In the genomic region with DNA sequence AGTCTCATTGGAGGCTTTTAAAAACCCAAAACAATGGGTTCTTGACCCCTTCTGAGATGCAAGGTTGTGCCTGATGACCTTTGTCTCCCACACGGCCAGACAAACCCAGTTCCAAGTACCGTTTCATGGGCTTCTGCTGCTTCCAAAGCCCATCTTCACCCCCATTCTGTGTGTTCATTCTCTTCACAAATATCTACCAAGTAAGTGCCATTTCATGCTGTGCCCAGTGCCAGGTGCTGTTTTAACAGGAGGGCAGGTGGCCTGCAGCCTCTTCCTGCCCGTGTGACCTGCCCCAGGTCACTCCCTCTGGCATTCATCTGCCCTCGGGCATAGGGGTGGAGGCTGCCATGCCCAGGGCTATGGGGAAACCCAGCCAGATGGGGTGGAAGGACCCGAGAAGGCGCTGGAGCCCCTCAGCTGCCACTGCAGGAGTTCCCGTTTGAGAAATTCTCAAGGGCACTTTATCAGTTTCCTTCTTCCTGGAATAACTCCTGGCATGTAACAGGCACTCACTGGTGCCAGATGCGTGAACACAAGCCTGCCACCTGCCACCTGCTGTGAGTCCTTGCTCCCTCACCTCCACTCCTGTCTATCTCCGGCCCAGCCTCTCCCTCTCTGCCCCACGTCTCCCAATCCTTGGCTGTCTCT, we compare ENCODE assay signal across 8 cellular contexts. TPM values are rescaled to one million over a fixed set of nuclear protein-coding genes. Genes with fewer than 3 reads are reported as not detected.
DNase-seq lines count a peak whose midpoint lies in the region; ATAC-seq and TF ChIP-seq lines count a peak whose summit lies in the region.

No MANE protein-coding gene starts in this region.

- H3K27ac ChIP-seq in VCaP (peak overlapping the region; percentile 72), smooth muscle cell (ENCODE audit: low read depth) (peak overlapping the region; percentile 28)

- no peak for TF ChIP-seq CTCF in VCaP (conservative IDR thresholded peaks at IDR 0.05)
- no peak for TF ChIP-seq CTCF in smooth muscle cell (IDR thresholded peaks at IDR 0.05; ENCODE audit: borderline replicate concordance, insufficient read depth, poor library complexity, severe bottlenecking)

- H3K27me3 ChIP-seq in smooth muscle cell (ENCODE audit: low read depth), result no peaks in the 10 kb centered on the region

- no peaks in the 10 kb centered on the region for H3K36me3 ChIP-seq in smooth muscle cell (ENCODE audit: low read depth)

- H3K79me2 ChIP-seq in smooth muscle cell (ENCODE audit: low read depth), result no peaks in the 10 kb centered on the region

- no peaks in the 10 kb centered on the region for H3K9me3 ChIP-seq in smooth muscle cell (replicated peaks; ENCODE audit: low read depth)

- no peak overlapping the region for H3K4me2 ChIP-seq in smooth muscle cell

- no peak for TF ChIP-seq POLR2A in erythroblast (IDR thresholded peaks at IDR 0.05; ENCODE audit: low read length)

- DNase-seq in HT-29 (ENCODE audit: low spot score) (peak; percentile 63), islet precursor cell (peak; percentile 49), smooth muscle cell (lab: John Stamatoyannopoulos, UW; ENCODE audit: unreplicated experiment) (no peak), erythroblast (lab: John Stamatoyannopoulos, UW) (no peak), NCI-H2227 (lab: John Stamatoyannopoulos, UW; ENCODE audit: unreplicated experiment) (no peak)
- no peak for DNase-seq in stimulated activated CD4-positive, alpha-beta T cell treated with anti-CD3 and anti-CD28 coated beads, Interleukin-15, amount 100 ng/mL, for 24 hours

- H4K20me1 ChIP-seq in smooth muscle cell (ENCODE audit: low read depth), result peaks cover 12% of the 10 kb centered on the region

- no peak overlapping the region for H3K4me3 ChIP-seq in smooth muscle cell

- peaks cover 32% of the 10 kb centered on the region for H3F3A ChIP-seq in smooth muscle cell (ENCODE audit: low read depth)

- no peaks in the 10 kb centered on the region for H3K4me1 ChIP-seq in smooth muscle cell (ENCODE audit: low read depth)

- ATAC-seq in GM18861 (IDR thresholded peaks at IDR 0.05; ENCODE audit: unreplicated experiment), result no peak

- no peak overlapping the region for H3K9ac ChIP-seq in smooth muscle cell (ENCODE audit: low read depth)

- 92% methylated on average over 10 of the region's 10 CpGs for WGBS in smooth muscle cell (ENCODE audit: low lambda C conversion rate)

- H2AFZ ChIP-seq in smooth muscle cell (ENCODE audit: low read depth), result no peak overlapping the region

RNA-seq across cellular contexts. Expression of a gene that starts 12.5 kb away (rescaled TPM):
- total RNA-seq in HT-29 (2014; rRNA removed; shearing (Covaris generic)), result 50.6 and 53.9 TPM in 2 replicates
- 3.2 and 5.5 TPM in 2 replicates for total RNA-seq in smooth muscle cell
- polyA plus RNA-seq in smooth muscle cell, result 1.4 and 6.5 TPM in 2 replicates

RNA-seq across cellular contexts. Expression of a gene that starts 41.5 kb away (rescaled TPM):
- total RNA-seq in HT-29 (2014; rRNA removed; shearing (Covaris generic)), result 1.5 TPM in 1 of 2 replicates, not detected in the other
- not detected in 2 replicates for total RNA-seq in smooth muscle cell
- polyA plus RNA-seq in smooth muscle cell, result 3.4 TPM in 1 of 2 replicates, not detected in the other

RNA-seq across cellular contexts. Expression of a gene that starts 57.2 kb away (rescaled TPM):
- total RNA-seq in HT-29 (2014; rRNA removed; shearing (Covaris generic)), result 6.0 TPM in 1 of 2 replicates, not detected in the other
- total RNA-seq in smooth muscle cell, result 3.0 TPM in 1 of 2 replicates, not detected in the other
- polyA plus RNA-seq in smooth muscle cell, result 0.56 TPM in 1 of 2 replicates, not detected in the other

Comparison
In these comparisons a context has a peak if more than half of its experiments do, and no peak if none do; other contexts are left out.
1. DNase-seq: peak in HT-29 (single experiment) and islet precursor cell (single experiment); none in smooth muscle cell (single experiment), erythroblast (0 of 2), stimulated activated CD4-positive, alpha-beta T cell treated with anti-CD3 and anti-CD28 coated beads, Interleukin-15, amount 100 ng/mL, for 24 hours (single experiment) and NCI-H2227 (single experiment).